Comparison of ENCODE assay signal across 8 cellular contexts in genomic region chr1:64019818-64020217, GRCh38.
A peak's percentile ranks its signal among the peaks of the same experiment; 100 is the strongest.
DNase-seq lines count a peak whose midpoint lies in the region; ATAC-seq and TF ChIP-seq lines count a peak whose summit lies in the region.

No MANE protein-coding gene starts in this region.

- peaks cover 0 to 3% of the 10 kb centered on the region in 2 donors for H3K9me3 Mint-ChIP-seq in stimulated activated naive B cell treated with anti-CD40 and anti-IgM and Interleukin-4, amounts not matched to agents 10 μg/mL and 1 μg/mL and 100 μg/mL, for 72 hours
- H3K9me3 Mint-ChIP-seq in activated T-helper 1 cell treated with anti-CD3 and anti-CD28 coated beads, Interleukin-12 subunit alpha, Interleukin-12 subunit beta, Interleukin-2, Interleukin-4 antibody, amounts not matched to agents 30 ng/mL and 10 ng/mL and 1 ng/mL, durations not matched to agents 14 hours and 24 hours and 36 hours = no peaks in the 10 kb centered on the region

- H3K4me3 Mint-ChIP-seq in stimulated activated naive B cell treated with anti-CD40 and anti-IgM and Interleukin-4, amounts not matched to agents 10 μg/mL and 1 μg/mL and 100 μg/mL, for 72 hours = peak overlapping the region; percentile 5 to 18
- H3K4me3 Mint-ChIP-seq in activated T-helper 1 cell treated with anti-CD3 and anti-CD28 coated beads, Interleukin-12 subunit alpha, Interleukin-12 subunit beta, Interleukin-2, Interleukin-4 antibody, amounts not matched to agents 30 ng/mL and 10 ng/mL and 1 ng/mL, durations not matched to agents 14 hours and 24 hours and 36 hours = no peak overlapping the region

- CTCF ChIA-PET in GM10248 (lab: Yijun Ruan, JAX) = no interaction called here

- H3K36me3 Mint-ChIP-seq in stimulated activated naive B cell treated with anti-CD40 and anti-IgM and Interleukin-4, amounts not matched to agents 10 μg/mL and 1 μg/mL and 100 μg/mL, for 72 hours = no peaks in the 10 kb centered on the region
- no peaks in the 10 kb centered on the region for H3K36me3 Mint-ChIP-seq in activated T-helper 1 cell treated with anti-CD3 and anti-CD28 coated beads, Interleukin-12 subunit alpha, Interleukin-12 subunit beta, Interleukin-2, Interleukin-4 antibody, amounts not matched to agents 30 ng/mL and 10 ng/mL and 1 ng/mL, durations not matched to agents 14 hours and 24 hours and 36 hours (ENCODE audit: low read depth)

- H3K27ac Mint-ChIP-seq in stimulated activated naive B cell treated with anti-CD40 and anti-IgM and Interleukin-4, amounts not matched to agents 10 μg/mL and 1 μg/mL and 100 μg/mL, for 72 hours = peak overlapping the region; percentile 31
- no peak overlapping the region for H3K27ac Mint-ChIP-seq in activated T-helper 1 cell treated with anti-CD3 and anti-CD28 coated beads, Interleukin-12 subunit alpha, Interleukin-12 subunit beta, Interleukin-2, Interleukin-4 antibody, amounts not matched to agents 30 ng/mL and 10 ng/mL and 1 ng/mL, durations not matched to agents 14 hours and 24 hours and 36 hours

- H3K4me1 Mint-ChIP-seq in stimulated activated naive B cell treated with anti-CD40 and anti-IgM and Interleukin-4, amounts not matched to agents 10 μg/mL and 1 μg/mL and 100 μg/mL, for 72 hours = peaks cover 4 to 7% of the 10 kb centered on the region in 2 donors
- H3K4me1 Mint-ChIP-seq in activated T-helper 1 cell treated with anti-CD3 and anti-CD28 coated beads, Interleukin-12 subunit alpha, Interleukin-12 subunit beta, Interleukin-2, Interleukin-4 antibody, amounts not matched to agents 30 ng/mL and 10 ng/mL and 1 ng/mL, durations not matched to agents 14 hours and 24 hours and 36 hours (ENCODE audit: low read depth) = peaks cover 8% of the 10 kb centered on the region

- H3K36me3 ChIP-seq in SJSA1 = no peaks in the 10 kb centered on the region

- peaks cover 9% of the 10 kb centered on the region for H3K4me1 ChIP-seq in SJSA1 (replicated peaks)

- H3K9me3 ChIP-seq in SJSA1 (replicated peaks) = no peaks in the 10 kb centered on the region

- POLR2A ChIA-PET in GM10248 (lab: Yijun Ruan, JAX) = no interaction called here

- H3K27me3 ChIP-seq in SJSA1 (replicated peaks) = no peaks in the 10 kb centered on the region

- H3K27me3 Mint-ChIP-seq in stimulated activated naive B cell treated with anti-CD40 and anti-IgM and Interleukin-4, amounts not matched to agents 10 μg/mL and 1 μg/mL and 100 μg/mL, for 72 hours = no peaks in the 10 kb centered on the region
- peaks cover 2% of the 10 kb centered on the region for H3K27me3 Mint-ChIP-seq in activated T-helper 1 cell treated with anti-CD3 and anti-CD28 coated beads, Interleukin-12 subunit alpha, Interleukin-12 subunit beta, Interleukin-2, Interleukin-4 antibody, amounts not matched to agents 30 ng/mL and 10 ng/mL and 1 ng/mL, durations not matched to agents 14 hours and 24 hours and 36 hours (ENCODE audit: insufficient read depth)

- no peak for TF ChIP-seq CTCF in GM10248 (IDR thresholded peaks at IDR 0.05; ENCODE audit: control extremely low read depth, extremely low read depth, low read depth, missing control alignments)

- H3K4me3 ChIP-seq in SJSA1 = no peak overlapping the region

- H3K27ac ChIP-seq in SJSA1 = peak overlapping the region; percentile 26

- DNase-seq in GM10248 (ENCODE audit: extremely low spot score) (peak; percentile 12), HCEC 1CT (peak; percentile 81), SJSA1 (ENCODE audit: low read depth in 1 of 2, low spot score in 2 of 2) (peak; percentile 53 to 59), glomerular visceral epithelial cell (ENCODE audit: extremely low spot score) (peak; percentile 71), NCI-H345 treated with DMSO at 0.1 percent for 48 hours (lab: John Stamatoyannopoulos, UW; ENCODE audit: unreplicated experiment) (no peak)
- DNase-seq in stimulated activated naive B cell treated with anti-CD40 and anti-IgM and Interleukin-4, amounts not matched to agents 10 μg/mL and 1 μg/mL and 100 μg/mL, for 72 hours = peak; percentile 11
- DNase-seq in activated T-helper 1 cell treated with anti-CD3 and anti-CD28 coated beads, Interleukin-12 subunit alpha, Interleukin-12 subunit beta, Interleukin-2, Interleukin-4 antibody, amounts not matched to agents 30 ng/mL and 10 ng/mL and 1 ng/mL, durations not matched to agents 14 hours and 24 hours and 36 hours (ENCODE audit: low spot score) = no peak
- no peak for DNase-seq in activated naive CD4-positive, alpha-beta T cell treated with anti-CD3 and anti-CD28 coated beads, Interleukin-2, amount 50 U/mL, for 16 hours

- ATAC-seq in stimulated activated naive B cell treated with anti-CD40 and anti-IgM and Interleukin-4, amounts not matched to agents 10 μg/mL and 1 μg/mL and 100 μg/mL, for 72 hours (replicated peaks) = peak; percentile 58 to 78

- intact Hi-C loops in activated T-helper 1 cell treated with anti-CD3 and anti-CD28 coated beads, Interleukin-12 subunit alpha, Interleukin-12 subunit beta, Interleukin-2, Interleukin-4 antibody, amounts not matched to agents 30 ng/mL and 10 ng/mL and 1 ng/mL, durations not matched to agents 14 hours and 24 hours and 36 hours (cut with micrococcal nuclease) = no loop called here

Comparison
In these comparisons a context has a peak if more than half of its experiments do, and no peak if none do; other contexts are left out.
1. DNase-seq: peak in GM10248 (single experiment), HCEC 1CT (single experiment), SJSA1 (2 of 2), glomerular visceral epithelial cell (single experiment) and stimulated activated naive B cell treated with anti-CD40 and anti-IgM and Interleukin-4, amounts not matched to agents 10 μg/mL and 1 μg/mL and 100 μg/mL, for 72 hours (single experiment); none in NCI-H345 treated with DMSO at 0.1 percent for 48 hours (single experiment), activated T-helper 1 cell treated with anti-CD3 and anti-CD28 coated beads, Interleukin-12 subunit alpha, Interleukin-12 subunit beta, Interleukin-2, Interleukin-4 antibody, amounts not matched to agents 30 ng/mL and 10 ng/mL and 1 ng/mL, durations not matched to agents 14 hours and 24 hours and 36 hours (single experiment) and activated naive CD4-positive, alpha-beta T cell treated with anti-CD3 and anti-CD28 coated beads, Interleukin-2, amount 50 U/mL, for 16 hours (single experiment).